Comparison of ENCODE assay signal across 11 cellular contexts in the genomic region with DNA sequence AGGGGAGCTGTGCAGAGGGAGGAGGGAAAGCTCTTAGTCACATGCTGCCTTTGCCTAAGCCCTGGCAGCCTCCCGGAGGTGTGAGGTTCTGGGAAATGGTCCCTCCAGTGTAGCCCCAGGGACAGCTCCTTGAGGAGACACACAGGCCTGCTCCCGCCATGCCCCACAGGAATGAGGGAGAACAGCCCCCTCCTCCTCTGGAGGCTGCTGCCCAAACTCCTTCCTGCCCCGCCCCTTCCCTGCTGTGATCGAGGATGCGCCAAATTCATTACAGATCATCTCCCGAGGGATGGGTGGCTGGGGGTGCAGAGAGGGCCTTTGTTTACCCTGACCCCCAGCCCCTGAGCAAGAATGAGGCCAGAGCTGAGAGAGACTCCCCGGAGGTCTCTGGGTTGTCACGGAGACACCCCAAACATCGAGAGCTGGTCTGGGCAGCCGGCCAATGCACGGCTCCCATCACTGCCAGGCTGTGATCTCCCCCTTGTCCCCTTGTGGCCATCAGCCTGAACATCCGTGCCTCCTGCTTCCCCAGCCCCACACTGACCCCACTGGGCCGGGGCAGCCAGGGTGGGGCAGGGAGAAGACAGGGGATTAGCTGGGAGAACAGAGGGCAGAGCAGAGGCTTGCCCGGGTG. TPM values are rescaled to one million over a fixed set of nuclear protein-coding genes. Genes with fewer than 3 reads are reported as not detected.
DNase-seq lines count a peak whose midpoint lies in the region; ATAC-seq and TF ChIP-seq lines count a peak whose summit lies in the region.
"Had no signal": no experiment of that assay in that cellular context is flagged by ENCODE, and none has a peak within 500 bp of the region (broad histone marks: within the 10 kb centered on the region; RNA-seq: fewer than 3 reads in every experiment).

No MANE protein-coding gene starts in this region.

- TF ChIP-seq CTCF in Peyer's patch (IDR thresholded peaks at IDR 0.05) (no peak), fibroblast of lung (conservative IDR thresholded peaks at IDR 0.05 in 1 of 2, IDR thresholded peaks at IDR 0.05 in 1 of 2; ENCODE audit: low read depth in 1 of 2, low read length in 2 of 2) (no peak), psoas muscle (IDR thresholded peaks at IDR 0.05) (no peak), GM20000 (IDR thresholded peaks at IDR 0.05; ENCODE audit: extremely low read depth, missing control alignments) (no peak)

- no peak overlapping the region for H3K4me2 ChIP-seq in fibroblast of lung (ENCODE audit: extremely low read depth, insufficient read depth, low read length)

- TF ChIP-seq POLR2A in Peyer's patch (IDR thresholded peaks at IDR 0.05) = no peak

- no peaks in the 10 kb centered on the region for H3K36me3 ChIP-seq in Peyer's patch
- peaks cover 1% of the 10 kb centered on the region for H3K36me3 ChIP-seq in fibroblast of lung (ENCODE audit: control insufficient read depth, insufficient read depth, low read length)
- no peaks in the 10 kb centered on the region for H3K36me3 ChIP-seq in psoas muscle (ENCODE audit: insufficient read depth in 1 of 2, low read depth in 1 of 2)
- H3K36me3 ChIP-seq: pancreas had no signal

- H3K79me2 ChIP-seq in fibroblast of lung (ENCODE audit: control insufficient read depth, insufficient read depth, low read length) = no peaks in the 10 kb centered on the region

- H4K20me1 ChIP-seq in fibroblast of lung (ENCODE audit: control insufficient read depth, extremely low read depth, insufficient read depth, low read length) = no peaks in the 10 kb centered on the region

- no peaks in the 10 kb centered on the region for H3K9me3 ChIP-seq in Peyer's patch
- H3K9me3 ChIP-seq in fibroblast of lung (ENCODE audit: control insufficient read depth, insufficient read depth, low read depth, low read length) = no peaks in the 10 kb centered on the region
- H3K9me3 ChIP-seq in psoas muscle = no peaks in the 10 kb centered on the region
- H3K9me3 ChIP-seq: pancreas had no signal

- peak overlapping the region; percentile 60 to 74 (median 66) for H3K27ac ChIP-seq in Peyer's patch
- peak overlapping the region; percentile 82 for H3K27ac ChIP-seq in fibroblast of lung (ENCODE audit: insufficient read depth, low read length)
- H3K27ac ChIP-seq in psoas muscle = peak overlapping the region; percentile 38
- H3K27ac ChIP-seq: pancreas had no signal

- H3K4me3 ChIP-seq in Peyer's patch (no peak overlapping the region), fibroblast of lung (replicated peaks in 1 of 4; ENCODE audit: control extremely low read depth in 1 of 4, insufficient read depth in 1 of 4, low read depth in 3 of 4, low read length in 4 of 4) (no peak overlapping the region), psoas muscle (no peak overlapping the region)
- H3K4me3 ChIP-seq: pancreas had no signal

- H3K4me1 ChIP-seq in Peyer's patch (peaks cover 0 to 6% (median 4%) of the 10 kb centered on the region in 4 donors), fibroblast of lung (ENCODE audit: control insufficient read depth, extremely low read depth, insufficient read depth, low read length) (peaks cover 23% of the 10 kb centered on the region), psoas muscle (no peaks in the 10 kb centered on the region)
- H3K4me1 ChIP-seq: pancreas had no signal

- peak; percentile 56 for DNase-seq in Daoy (ENCODE audit: low read depth)
- no peak for DNase-seq in Peyer's patch
- DNase-seq in fibroblast of lung (ENCODE audit: low read depth in 2 of 2) = peak; percentile 6 to 23
- DNase-seq in psoas muscle = peak; percentile 64 to 80
- DNase-seq in GM20000 (ENCODE audit: low spot score) = no peak
- DNase-seq in activated naive CD4-positive, alpha-beta T cell treated with anti-CD3 and anti-CD28 coated beads, Interleukin-2, amount 50 U/mL, for 16 hours = no peak
- DNase-seq: NCI-H510A, pancreas had no signal

- H3K27me3 ChIP-seq in Peyer's patch (no peaks in the 10 kb centered on the region), fibroblast of lung (ENCODE audit: control insufficient read depth, insufficient read depth, low read length) (no peaks in the 10 kb centered on the region), psoas muscle (ENCODE audit: insufficient read depth in 3 of 3, low read length in 2 of 3) (no peaks in the 10 kb centered on the region)
- H3K27me3 ChIP-seq: pancreas had no signal

- no peak overlapping the region for H2AFZ ChIP-seq in fibroblast of lung (ENCODE audit: low read length)

- 26 to 37% (median 31%) methylated on average over 14 of the region's 14 CpGs for WGBS in psoas muscle, 3 donors

- intact Hi-C loops in psoas muscle (cut with DNase I) = no loop called here

- peak overlapping the region; percentile 58 for H3K9ac ChIP-seq in fibroblast of lung (ENCODE audit: insufficient read depth, low read length)

- ATAC-seq in psoas muscle = peak; percentile 11 to 28 (median 18)
- no peak for ATAC-seq in GM19328 (IDR thresholded peaks at IDR 0.05; ENCODE audit: unreplicated experiment)
- no peak for ATAC-seq in GM21723 (IDR thresholded peaks at IDR 0.05; ENCODE audit: unreplicated experiment)

RNA-seq across cellular contexts. Expression of a gene that starts 8.4 kb away (rescaled TPM):
- not detected in 2 replicates for total RNA-seq in Daoy (2014; rRNA removed; shearing (Covaris generic))
- total RNA-seq in Peyer's patch (1 to 10 TPM in 1 of 4 donors, not detected in 3; 1.2 TPM), fibroblast of lung (not detected in 2 replicates), psoas muscle (1 to 10 TPM in 1 of 4 donors, under 1 TPM in 1, not detected in 2; 0.19 to 9.9 TPM)
- polyA plus RNA-seq in fibroblast of lung (not detected in 2 replicates), psoas muscle (under 1 TPM in 2 of 3 donors, not detected in 1; 0.05 to 0.10 TPM)
- 0.09 and 0.34 TPM in 2 replicates for polyA plus RNA-seq in fibroblast of lung (2012)
- not detected in 2 replicates for polyA minus RNA-seq in fibroblast of lung (ENCODE audit: low replicate concordance)
- total RNA-seq: epithelial cell of proximal tubule had no signal

RNA-seq across cellular contexts. Expression of a gene that starts 32.0 kb away (rescaled TPM):
- total RNA-seq in Daoy (2014; rRNA removed; shearing (Covaris generic)) = 0.30 and 3.7 TPM in 2 replicates
- total RNA-seq in Peyer's patch (10 to 100 TPM; 11.0 to 80.0 (median 20.3) TPM), fibroblast of lung (19.0 and 43.9 TPM in 2 replicates), psoas muscle (10 to 100 TPM in 1 of 4 donors, 1 to 10 TPM in 3; 5.6 to 12.6 (median 9.4) TPM)
- polyA plus RNA-seq in fibroblast of lung (4.9 and 16.2 TPM in 2 replicates), psoas muscle (1 to 10 TPM; 2.6 to 3.3 (median 2.7) TPM)
- 8.8 and 33.8 TPM in 2 replicates for polyA plus RNA-seq in fibroblast of lung (2012)
- 15.1 and 51.9 TPM in 2 replicates for polyA minus RNA-seq in fibroblast of lung (ENCODE audit: low replicate concordance)

Comparison
In these comparisons a context has a peak if more than half of its experiments do, and no peak if none do; other contexts are left out.
1. DNase-seq: peak in Daoy (single experiment), fibroblast of lung (2 of 2) and psoas muscle (2 of 2); none in Peyer's patch (0 of 3), GM20000 (single experiment) and activated naive CD4-positive, alpha-beta T cell treated with anti-CD3 and anti-CD28 coated beads, Interleukin-2, amount 50 U/mL, for 16 hours (single experiment).
2. ATAC-seq: peak in psoas muscle (4 of 4); none in GM19328 (single experiment) and GM21723 (single experiment).
3. Peak in every context shown above with its lines, with median percentiles within 50 percentile points of each other: H3K27ac ChIP-seq.